ENCODE assay signal across 16 cellular contexts in genomic region chr2:208657468-208657867, GRCh38.
A peak's percentile ranks its signal among the peaks of the same experiment; 100 is the strongest.
DNase-seq lines count a peak whose midpoint lies in the region; ATAC-seq and TF ChIP-seq lines count a peak whose summit lies in the region.
"Had no signal": no experiment of that assay in that cellular context is flagged by ENCODE, and none has a peak within 500 bp of the region (broad histone marks: within the 10 kb centered on the region; RNA-seq: fewer than 3 reads in every experiment).

No MANE protein-coding gene starts in this region.

- no CpG with 5 or more reads among the region's 1 CpG for WGBS in mesendoderm (ENCODE audit: extremely low coverage, insufficient coverage, low lambda C conversion rate)

- TF ChIP-seq CTCF in WERI-Rb-1 (IDR thresholded peaks at IDR 0.05; ENCODE audit: low read depth, low read length): peak; percentile 35; the same call in 1 of the 2 replicates

- no peaks in the 10 kb centered on the region for H3K79me1 ChIP-seq in mesendoderm (ENCODE audit: low read length)

- H3K36me3 ChIP-seq in WERI-Rb-1 (no peaks in the 10 kb centered on the region), mesendoderm (ENCODE audit: control insufficient read depth, insufficient read depth, low read length) (no peaks in the 10 kb centered on the region)
- H3K36me3 ChIP-seq: HAP-1, heart left ventricle, Peyer's patch, stomach, uterus had no signal

- DNase-seq in NCI-H748 (lab: John Stamatoyannopoulos, UW; ENCODE audit: unreplicated experiment): peak; percentile 46
- no peak for DNase-seq in NCI-H748 treated with DMSO at 0.1 percent for 48 hours (lab: John Stamatoyannopoulos, UW)
- no peak for DNase-seq in WERI-Rb-1
- peak; percentile 50 for DNase-seq in mesendoderm
- DNase-seq in SKM-1 treated with dmso at 0.1 percent for 144 hours (lab: John Stamatoyannopoulos, UW; ENCODE audit: unreplicated experiment): no peak
- DNase-seq: activated CD4-positive, alpha-beta T cell treated with anti-CD3 and anti-CD28 coated beads, Interleukin-2, amount 50 U/mL, for 4 hours; heart left ventricle; left ventricle myocardium superior; NCI-H2029; Peyer's patch; stomach; uterus had no signal

- H2BK15ac ChIP-seq in mesendoderm (replicated peaks; ENCODE audit: low read depth): no peak overlapping the region

- H3K23ac ChIP-seq in mesendoderm (ENCODE audit: low read length): no peak overlapping the region

- no peaks in the 10 kb centered on the region for H3K4me1 ChIP-seq in mesendoderm (ENCODE audit: control insufficient read depth, low read depth, low read length)
- H3K4me1 ChIP-seq: HAP-1, heart left ventricle, Peyer's patch, stomach, uterus had no signal

- no peak overlapping the region for H2BK5ac ChIP-seq in mesendoderm (ENCODE audit: low read length)

- no peaks in the 10 kb centered on the region for H3K9me3 ChIP-seq in WERI-Rb-1 (ENCODE audit: severe bottlenecking)
- H3K9me3 ChIP-seq: HAP-1, Peyer's patch, stomach, uterus had no signal

- no peak overlapping the region for H3K9ac ChIP-seq in mesendoderm (ENCODE audit: low read length)

- H4K5ac ChIP-seq in mesendoderm (ENCODE audit: low read length): no peak overlapping the region

- no peaks in the 10 kb centered on the region for H3K79me2 ChIP-seq in mesendoderm (ENCODE audit: control insufficient read depth, insufficient read depth, low read length)

- no peak overlapping the region for H3K4me3 ChIP-seq in WERI-Rb-1 (ENCODE audit: low read depth, low read length)
- no peak overlapping the region for H3K4me3 ChIP-seq in mesendoderm (ENCODE audit: low read length)
- H3K4me3 ChIP-seq: HAP-1, heart left ventricle, Peyer's patch, stomach, uterus had no signal

- H4K8ac ChIP-seq in mesendoderm (ENCODE audit: low read depth, low read length): no peak overlapping the region

- TF ChIP-seq EP300 in Ishikawa (IDR thresholded peaks at IDR 0.05; ENCODE audit: borderline replicate concordance): no peak

- no peak overlapping the region for H3K56ac ChIP-seq in mesendoderm (ENCODE audit: low read length)

- no peak overlapping the region for H2BK120ac ChIP-seq in mesendoderm (ENCODE audit: low read depth, low read length)

- no peak overlapping the region for H3K18ac ChIP-seq in mesendoderm (ENCODE audit: low read length)

- no peak overlapping the region for H2AK5ac ChIP-seq in mesendoderm (ENCODE audit: low read length)

- no peak overlapping the region for H3K4me2 ChIP-seq in mesendoderm (ENCODE audit: low read length)

- ATAC-seq in GM21526 (IDR thresholded peaks at IDR 0.05; ENCODE audit: low FRiP score, unreplicated experiment) (no peak), GM19324 (IDR thresholded peaks at IDR 0.05; ENCODE audit: low FRiP score, unreplicated experiment) (no peak)
- ATAC-seq: heart left ventricle, left ventricle myocardium superior had no signal

- H3K27me3 ChIP-seq in WERI-Rb-1 (ENCODE audit: insufficient read depth, low read depth, severe bottlenecking) (no peaks in the 10 kb centered on the region), mesendoderm (ENCODE audit: insufficient read depth, low read length, poor library complexity) (no peaks in the 10 kb centered on the region)
- H3K27me3 ChIP-seq: heart left ventricle, Peyer's patch, stomach, uterus had no signal

- peak; percentile 7; the same call in 1 of the 2 replicates for TF ChIP-seq RAD21 in Ishikawa (IDR thresholded peaks at IDR 0.05; ENCODE audit: low read depth)

- H3K27ac ChIP-seq in WERI-Rb-1 (no peak overlapping the region), mesendoderm (ENCODE audit: low read depth, low read length) (no peak overlapping the region)
- H3K27ac ChIP-seq: heart left ventricle, Peyer's patch, stomach, uterus had no signal

- no peak overlapping the region for H3K4ac ChIP-seq in mesendoderm (ENCODE audit: low read depth, low read length)

TF ChIP-seq in Ishikawa, 13 proteins besides CTCF, POLR2A, EP300 and RAD21:
- TF ChIP-seq TEAD4 (IDR thresholded peaks at IDR 0.05) (no peak), YY1 (IDR thresholded peaks at IDR 0.05; ENCODE audit: low read depth) (no peak), ZBTB7A (IDR thresholded peaks at IDR 0.05; ENCODE audit: low read depth) (no peak), CREB1 (IDR thresholded peaks at IDR 0.05; ENCODE audit: low read depth) (no peak), CEBPB (IDR thresholded peaks at IDR 0.05) (no peak), TAF1 (IDR thresholded peaks at IDR 0.05; ENCODE audit: low read depth) (no peak), USF1 (IDR thresholded peaks at IDR 0.05) (no peak), FOXM1 (IDR thresholded peaks at IDR 0.05; ENCODE audit: borderline replicate concordance, low read depth) (no peak), EGR1 (IDR thresholded peaks at IDR 0.05) (no peak), REST (IDR thresholded peaks at IDR 0.05; ENCODE audit: low read depth) (no peak), NFIC (IDR thresholded peaks at IDR 0.05) (no peak), TCF12 (IDR thresholded peaks at IDR 0.05; ENCODE audit: low read depth) (no peak), MAX (IDR thresholded peaks at IDR 0.05) (no peak)

Comparison
In these comparisons a context has a peak if more than half of its experiments do, and no peak if none do; other contexts are left out.
1. DNase-seq: peak in NCI-H748 (single experiment) and mesendoderm (single experiment); none in NCI-H748 treated with DMSO at 0.1 percent for 48 hours (single experiment), WERI-Rb-1 (single experiment) and SKM-1 treated with dmso at 0.1 percent for 144 hours (single experiment).